In the genomic region with DNA sequence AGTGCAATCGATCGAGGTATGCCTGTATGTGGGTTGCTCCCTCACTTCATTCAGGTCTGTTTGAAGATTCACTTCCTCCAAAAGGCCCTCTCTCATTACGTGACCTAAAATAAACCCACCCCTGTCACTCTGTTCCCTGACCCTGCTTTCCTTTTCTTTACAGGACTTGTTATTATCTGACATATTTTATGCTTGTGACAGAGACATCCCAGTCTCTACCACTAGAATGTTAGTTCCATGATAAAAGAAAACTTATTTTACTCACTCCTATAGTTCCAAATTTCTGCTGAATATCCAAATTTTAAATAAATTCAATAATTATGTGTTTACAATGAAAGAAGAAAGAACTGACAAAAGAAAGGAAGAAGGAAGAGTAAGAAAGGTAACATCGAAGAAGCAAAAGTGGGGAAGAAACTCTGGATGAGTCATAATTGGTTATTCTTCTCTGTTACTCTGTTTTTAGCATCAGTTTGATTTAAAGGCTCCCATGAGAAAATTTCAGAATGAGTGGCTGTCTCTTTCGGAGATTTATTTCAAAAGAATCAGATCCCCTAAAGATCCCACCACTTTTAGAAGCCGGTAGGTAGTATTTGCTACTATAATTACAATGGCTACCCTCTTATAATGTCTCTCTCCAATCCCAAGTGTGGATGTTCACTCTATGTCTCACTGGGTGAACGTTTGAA, we compare ENCODE assay signal across 1 cellular context.
A peak's percentile ranks its signal among the peaks of the same experiment; 100 is the strongest.
TF ChIP-seq lines count a peak whose summit lies in the region.

No MANE protein-coding gene starts in this region.

TF ChIP-seq in GM12878, 131 proteins besides CTCF, POLR2A, EP300 and RAD21 (continues in another document):
- no peak for TF ChIP-seq KAT2A (conservative IDR thresholded peaks at IDR 0.05; ENCODE audit: control insufficient read depth, low read depth, low read length)
- TF ChIP-seq RCOR1 (conservative IDR thresholded peaks at IDR 0.05; ENCODE audit: low read depth, low read length), result 0 out of 2 replicates have a peak, but pooled peaks have one; percentile 54
- TF ChIP-seq IKZF2 (IDR thresholded peaks at IDR 0.05), result peak; percentile 80 to 86
- TF ChIP-seq GATAD2B (conservative IDR thresholded peaks at IDR 0.05; ENCODE audit: low read depth), result no peak
- TF ChIP-seq BRCA1 (IDR thresholded peaks at IDR 0.05; ENCODE audit: low read depth, low read length), result no peak
- TF ChIP-seq PML (IDR thresholded peaks at IDR 0.05; ENCODE audit: low read length), result peak; percentile 19; the same call in 1 of the 2 replicates
- TF ChIP-seq ZNF207 (IDR thresholded peaks at IDR 0.05; ENCODE audit: borderline replicate concordance), result no peak
- TF ChIP-seq SPI1 (IDR thresholded peaks at IDR 0.05; ENCODE audit: borderline replicate concordance, insufficient read depth, low read depth, low read length), result peak; percentile 79
- TF ChIP-seq BCL11A (IDR thresholded peaks at IDR 0.05; ENCODE audit: low read depth, low read length), result peak; percentile 67
- TF ChIP-seq CREB1 (IDR thresholded peaks at IDR 0.05; ENCODE audit: low read depth), result 0 out of 2 replicates have a peak, but pooled peaks have one; percentile 15
- no peak for TF ChIP-seq BCLAF1 (IDR thresholded peaks at IDR 0.05)
- 0 out of 2 replicates have a peak, but pooled peaks have one; percentile 6 for TF ChIP-seq ZNF24 (IDR thresholded peaks at IDR 0.05)
- peak; percentile 94 for TF ChIP-seq MEF2A (IDR thresholded peaks at IDR 0.05; ENCODE audit: insufficient read depth, low read depth, low read length)
- no peak for TF ChIP-seq SUZ12 (IDR thresholded peaks at IDR 0.05; ENCODE audit: unreplicated experiment)
- TF ChIP-seq PAX8 (IDR thresholded peaks at IDR 0.05), result no peak
- TF ChIP-seq NFYA (IDR thresholded peaks at IDR 0.05; ENCODE audit: borderline replicate concordance, low read depth, low read length), result no peak
- TF ChIP-seq RFX5 (IDR thresholded peaks at IDR 0.05; ENCODE audit: low read depth, low read length), result no peak
- TF ChIP-seq MYB (IDR thresholded peaks at IDR 0.05; ENCODE audit: borderline replicate concordance, low read depth, low read length), result no peak
- no peak for TF ChIP-seq EGR1 (IDR thresholded peaks at IDR 0.05; ENCODE audit: borderline replicate concordance in 1 of 2, low read depth in 2 of 2, low read length in 2 of 2)
- TF ChIP-seq EED (IDR thresholded peaks at IDR 0.05; ENCODE audit: low read depth), result peak; percentile 11; the same call in 1 of the 2 replicates
- no peak for TF ChIP-seq MXI1 (IDR thresholded peaks at IDR 0.05; ENCODE audit: low read depth, low read length)
- TF ChIP-seq, protein P1, sequence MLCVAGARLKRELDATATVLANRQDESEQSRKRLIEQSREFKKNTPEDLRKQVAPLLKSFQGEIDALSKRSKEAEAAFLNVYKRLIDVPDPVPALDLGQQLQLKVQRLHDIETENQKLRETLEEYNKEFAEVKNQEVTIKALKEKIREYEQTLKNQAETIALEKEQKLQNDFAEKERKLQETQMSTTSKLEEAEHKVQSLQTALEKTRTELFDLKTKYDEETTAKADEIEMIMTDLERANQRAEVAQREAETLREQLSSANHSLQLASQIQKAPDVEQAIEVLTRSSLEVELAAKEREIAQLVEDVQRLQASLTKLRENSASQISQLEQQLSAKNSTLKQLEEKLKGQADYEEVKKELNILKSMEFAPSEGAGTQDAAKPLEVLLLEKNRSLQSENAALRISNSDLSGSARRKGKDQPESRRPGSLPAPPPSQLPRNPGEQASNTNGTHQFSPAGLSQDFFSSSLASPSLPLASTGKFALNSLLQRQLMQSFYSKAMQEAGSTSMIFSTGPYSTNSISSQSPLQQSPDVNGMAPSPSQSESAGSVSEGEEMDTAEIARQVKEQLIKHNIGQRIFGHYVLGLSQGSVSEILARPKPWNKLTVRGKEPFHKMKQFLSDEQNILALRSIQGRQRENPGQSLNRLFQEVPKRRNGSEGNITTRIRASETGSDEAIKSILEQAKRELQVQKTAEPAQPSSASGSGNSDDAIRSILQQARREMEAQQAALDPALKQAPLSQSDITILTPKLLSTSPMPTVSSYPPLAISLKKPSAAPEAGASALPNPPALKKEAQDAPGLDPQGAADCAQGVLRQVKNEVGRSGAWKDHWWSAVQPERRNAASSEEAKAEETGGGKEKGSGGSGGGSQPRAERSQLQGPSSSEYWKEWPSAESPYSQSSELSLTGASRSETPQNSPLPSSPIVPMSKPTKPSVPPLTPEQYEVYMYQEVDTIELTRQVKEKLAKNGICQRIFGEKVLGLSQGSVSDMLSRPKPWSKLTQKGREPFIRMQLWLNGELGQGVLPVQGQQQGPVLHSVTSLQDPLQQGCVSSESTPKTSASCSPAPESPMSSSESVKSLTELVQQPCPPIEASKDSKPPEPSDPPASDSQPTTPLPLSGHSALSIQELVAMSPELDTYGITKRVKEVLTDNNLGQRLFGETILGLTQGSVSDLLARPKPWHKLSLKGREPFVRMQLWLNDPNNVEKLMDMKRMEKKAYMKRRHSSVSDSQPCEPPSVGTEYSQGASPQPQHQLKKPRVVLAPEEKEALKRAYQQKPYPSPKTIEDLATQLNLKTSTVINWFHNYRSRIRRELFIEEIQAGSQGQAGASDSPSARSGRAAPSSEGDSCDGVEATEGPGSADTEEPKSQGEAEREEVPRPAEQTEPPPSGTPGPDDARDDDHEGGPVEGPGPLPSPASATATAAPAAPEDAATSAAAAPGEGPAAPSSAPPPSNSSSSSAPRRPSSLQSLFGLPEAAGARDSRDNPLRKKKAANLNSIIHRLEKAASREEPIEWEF (IDR thresholded peaks at IDR 0.05; ENCODE audit: insufficient replicate concordance, low read depth, low read length), result peak; percentile 87
- TF ChIP-seq LARP7 (IDR thresholded peaks at IDR 0.05), result no peak
- TF ChIP-seq, protein P2, sequence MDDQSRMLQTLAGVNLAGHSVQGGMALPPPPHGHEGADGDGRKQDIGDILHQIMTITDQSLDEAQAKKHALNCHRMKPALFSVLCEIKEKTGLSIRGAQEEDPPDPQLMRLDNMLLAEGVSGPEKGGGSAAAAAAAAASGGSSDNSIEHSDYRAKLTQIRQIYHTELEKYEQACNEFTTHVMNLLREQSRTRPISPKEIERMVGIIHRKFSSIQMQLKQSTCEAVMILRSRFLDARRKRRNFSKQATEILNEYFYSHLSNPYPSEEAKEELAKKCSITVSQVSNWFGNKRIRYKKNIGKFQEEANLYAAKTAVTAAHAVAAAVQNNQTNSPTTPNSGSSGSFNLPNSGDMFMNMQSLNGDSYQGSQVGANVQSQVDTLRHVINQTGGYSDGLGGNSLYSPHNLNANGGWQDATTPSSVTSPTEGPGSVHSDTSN (IDR thresholded peaks at IDR 0.05; ENCODE audit: insufficient replicate concordance, low read depth, low read length), result peak; percentile 30
- TF ChIP-seq TCF12 (IDR thresholded peaks at IDR 0.05; ENCODE audit: low read depth, low read length), result no peak
- TF ChIP-seq BCL3 (IDR thresholded peaks at IDR 0.05; ENCODE audit: borderline replicate concordance, insufficient read depth, low read depth, low read length, poor library complexity, severe bottlenecking), result peak; percentile 87
- TF ChIP-seq ZNF687 (IDR thresholded peaks at IDR 0.05), result no peak
- TF ChIP-seq ZNF274 (IDR thresholded peaks at IDR 0.05; ENCODE audit: insufficient read depth, insufficient read length), result no peak
- TF ChIP-seq, protein P3, sequence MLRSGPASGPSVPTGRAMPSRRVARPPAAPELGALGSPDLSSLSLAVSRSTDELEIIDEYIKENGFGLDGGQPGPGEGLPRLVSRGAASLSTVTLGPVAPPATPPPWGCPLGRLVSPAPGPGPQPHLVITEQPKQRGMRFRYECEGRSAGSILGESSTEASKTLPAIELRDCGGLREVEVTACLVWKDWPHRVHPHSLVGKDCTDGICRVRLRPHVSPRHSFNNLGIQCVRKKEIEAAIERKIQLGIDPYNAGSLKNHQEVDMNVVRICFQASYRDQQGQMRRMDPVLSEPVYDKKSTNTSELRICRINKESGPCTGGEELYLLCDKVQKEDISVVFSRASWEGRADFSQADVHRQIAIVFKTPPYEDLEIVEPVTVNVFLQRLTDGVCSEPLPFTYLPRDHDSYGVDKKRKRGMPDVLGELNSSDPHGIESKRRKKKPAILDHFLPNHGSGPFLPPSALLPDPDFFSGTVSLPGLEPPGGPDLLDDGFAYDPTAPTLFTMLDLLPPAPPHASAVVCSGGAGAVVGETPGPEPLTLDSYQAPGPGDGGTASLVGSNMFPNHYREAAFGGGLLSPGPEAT (IDR thresholded peaks at IDR 0.05; ENCODE audit: low read depth), result 0 out of 2 replicates have a peak, but pooled peaks have one; percentile 35
- no peak for TF ChIP-seq PAX5 (IDR thresholded peaks at IDR 0.05; ENCODE audit: borderline replicate concordance, low read depth, low read length)
- no peak for TF ChIP-seq MYC (IDR thresholded peaks at IDR 0.05; ENCODE audit: insufficient read depth, insufficient read length, insufficient replicate concordance, low read length, severe bottlenecking)
- no peak for TF ChIP-seq BMI1 (IDR thresholded peaks at IDR 0.05; ENCODE audit: borderline replicate concordance)
- TF ChIP-seq ETV6 (conservative IDR thresholded peaks at IDR 0.05 in 1 of 2, IDR thresholded peaks at IDR 0.05 in 1 of 2; ENCODE audit: borderline replicate concordance in 1 of 2, low read depth in 1 of 2), result peak in 1 of 2 experiments; percentile 47; a peak in 1 of 4 replicates
- TF ChIP-seq GABPA (IDR thresholded peaks at IDR 0.05; ENCODE audit: low read depth), result no peak
- no peak for TF ChIP-seq STAT1 (conservative IDR thresholded peaks at IDR 0.05)
- no peak for TF ChIP-seq ZBTB4 (CRISPR knock-in tag; IDR thresholded peaks at IDR 0.05)
